ENCODE assay signal across 8 cellular contexts in the genomic region with DNA sequence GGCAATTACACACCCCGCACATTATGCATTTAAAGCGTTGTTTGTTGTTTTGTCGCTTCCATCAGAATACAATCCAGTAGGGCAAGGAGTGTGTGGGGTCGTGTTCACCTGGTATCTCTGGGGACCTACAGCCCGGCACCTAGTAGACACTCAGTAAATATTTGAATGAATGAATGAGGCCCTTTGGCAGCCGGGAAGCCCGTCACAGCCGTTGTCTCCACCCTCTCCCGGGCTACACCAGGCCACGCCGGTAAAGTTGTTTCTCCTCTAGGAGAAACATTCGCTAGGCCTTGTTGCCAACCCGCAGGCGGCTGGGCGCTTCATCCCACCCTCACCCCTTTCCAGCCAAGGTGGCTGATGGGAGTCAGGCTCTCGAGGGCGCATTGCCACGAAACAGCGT. TPM values are rescaled to one million over a fixed set of nuclear protein-coding genes. Genes with fewer than 3 reads are reported as not detected.
DNase-seq lines count a peak whose midpoint lies in the region; ATAC-seq, FAIRE-seq and TF ChIP-seq lines count a peak whose summit lies in the region.

No MANE protein-coding gene starts in this region.

- H3K4me2 ChIP-seq in A549 (peak overlapping the region; percentile 88), smooth muscle cell (peak overlapping the region; percentile 84)

- peak overlapping the region; percentile 94 to 97 for H3K27ac ChIP-seq in A549
- peak overlapping the region; percentile 95 for H3K27ac ChIP-seq in smooth muscle cell (ENCODE audit: low read depth)

- POLR2A ChIA-PET in A549 (lab: Yijun Ruan, JAX): interaction anchor here (0.6 to 1.8 kb wide), 10 partner anchors 10 to 615 kb away, joined by 3 to 5 read pairs (median 4); a partner anchor contains a TSS

- no peaks in the 10 kb centered on the region for H3K9me3 Mint-ChIP-seq in activated naive CD8-positive, alpha-beta T cell (ENCODE audit: low read depth)

- H3K79me2 ChIP-seq in smooth muscle cell (ENCODE audit: low read depth): peaks cover 22% of the 10 kb centered on the region

- H3K36me3 Mint-ChIP-seq in activated naive CD8-positive, alpha-beta T cell: peaks cover 3% of the 10 kb centered on the region

- no peak overlapping the region for H3K4me3 Mint-ChIP-seq in activated naive CD8-positive, alpha-beta T cell

- CTCF ChIA-PET in A549 (lab: Yijun Ruan, JAX): interaction anchor here (0.7 to 7.0 kb wide), 6 partner anchors 11 to 649 kb away, joined by 3 to 135 read pairs (median 6); a partner anchor contains a TSS

- TF ChIP-seq RAD21 in A549 (conservative IDR thresholded peaks at IDR 0.05 in 1 of 2, IDR thresholded peaks at IDR 0.05 in 1 of 2): no peak

- no peaks in the 10 kb centered on the region for H3K27me3 Mint-ChIP-seq in activated naive CD8-positive, alpha-beta T cell

- H3K4me3 ChIP-seq in A549 (peak overlapping the region; percentile 75), iPS-15b (ENCODE audit: low read depth, low read length) (peak overlapping the region; percentile 75), smooth muscle cell (peak overlapping the region; percentile 69)

- 17% methylated on average over 18 of the region's 19 CpGs for WGBS in A549 (ENCODE audit: missing lambda C conversion rate)
- WGBS in smooth muscle cell (ENCODE audit: low lambda C conversion rate): 11% methylated on average over 19 of the region's 19 CpGs

- TF ChIP-seq EP300 in A549 (IDR thresholded peaks at IDR 0.05): no peak

- peaks cover 21% of the 10 kb centered on the region for H3K4me1 ChIP-seq in A549
- H3K4me1 ChIP-seq in iPS-15b (ENCODE audit: control insufficient read depth, insufficient read depth, low read length): peaks cover 10% of the 10 kb centered on the region
- H3K4me1 ChIP-seq in smooth muscle cell (ENCODE audit: low read depth): peaks cover 18% of the 10 kb centered on the region

- H3F3A ChIP-seq in smooth muscle cell (ENCODE audit: low read depth): peaks cover 17% of the 10 kb centered on the region

- peaks cover 15% of the 10 kb centered on the region for H3K27me3 ChIP-seq in iPS-15b (ENCODE audit: control insufficient read depth, insufficient read depth, low read length)
- H3K27me3 ChIP-seq in smooth muscle cell (ENCODE audit: low read depth): no peaks in the 10 kb centered on the region

- peak overlapping the region; percentile 97 for H3K27ac Mint-ChIP-seq in activated naive CD8-positive, alpha-beta T cell

- FAIRE-seq in A549 (lab: Jason Lieb, UNC): no peak

- DNase-seq in A549 (ENCODE audit: low read depth in 1 of 2, low spot score in 1 of 2) (peak; percentile 15 to 59), smooth muscle cell (lab: John Stamatoyannopoulos, UW; ENCODE audit: unreplicated experiment) (no peak), hepatic stellate cell (ENCODE audit: low spot score) (no peak), NCI-H2029 (lab: John Stamatoyannopoulos, UW) (no peak)

- TF ChIP-seq POLR2A in A549 (IDR thresholded peaks at IDR 0.05; ENCODE audit: low read length): no peak

- ATAC-seq in A549: peak; percentile 20 to 28; a peak in 5 of 6 replicates
- ATAC-seq in GM18873 (IDR thresholded peaks at IDR 0.05; ENCODE audit: low FRiP score, unreplicated experiment): peak; percentile 1
- peak; percentile 1 for ATAC-seq in HG03558 (IDR thresholded peaks at IDR 0.05; ENCODE audit: extremely low read depth, unreplicated experiment)

- peaks cover 59% of the 10 kb centered on the region for H3K4me1 Mint-ChIP-seq in activated naive CD8-positive, alpha-beta T cell (ENCODE audit: low read depth)

- peaks cover 19% of the 10 kb centered on the region for H4K20me1 ChIP-seq in smooth muscle cell (ENCODE audit: low read depth)

- no peaks in the 10 kb centered on the region for H3K9me3 ChIP-seq in A549
- H3K9me3 ChIP-seq in iPS-15b (ENCODE audit: control insufficient read depth, insufficient read depth, low read length): no peaks in the 10 kb centered on the region
- no peaks in the 10 kb centered on the region for H3K9me3 ChIP-seq in smooth muscle cell (replicated peaks; ENCODE audit: low read depth)

- H3K9ac ChIP-seq in iPS-15b (ENCODE audit: low read depth, low read length): peak overlapping the region; percentile 58
- peak overlapping the region; percentile 88 for H3K9ac ChIP-seq in smooth muscle cell (ENCODE audit: low read depth)

- H3K36me3 ChIP-seq in iPS-15b (ENCODE audit: control insufficient read depth, insufficient read depth, low read length): no peaks in the 10 kb centered on the region
- H3K36me3 ChIP-seq in smooth muscle cell (ENCODE audit: low read depth): no peaks in the 10 kb centered on the region

- peak overlapping the region; percentile 90 for H2AFZ ChIP-seq in smooth muscle cell (ENCODE audit: low read depth)

- no peak for TF ChIP-seq CTCF in A549 (IDR thresholded peaks at IDR 0.05)
- TF ChIP-seq CTCF in smooth muscle cell (IDR thresholded peaks at IDR 0.05; ENCODE audit: borderline replicate concordance, insufficient read depth, poor library complexity, severe bottlenecking): no peak

TF ChIP-seq in A549, 52 proteins besides CTCF, POLR2A, EP300 and RAD21:
- TF ChIP-seq FOSL2 (IDR thresholded peaks at IDR 0.05): no peak
- TF ChIP-seq FOSL2 (CRISPR knock-in tag; IDR thresholded peaks at IDR 0.05): no peak
- no peak for TF ChIP-seq NPAS2 (CRISPR knock-in tag; IDR thresholded peaks at IDR 0.05; ENCODE audit: borderline replicate concordance)

RNA-seq across cellular contexts. Expression of a gene that starts 0.9 kb away (rescaled TPM):
- polyA plus RNA-seq in A549 (2011; rRNA removed) (6.5 and 7.7 TPM in 2 replicates), A549 (2017; fragmentation: RNase III; extraction: RNeasy Plus Mini Kit Qiagen cat#74134 plus additional on column Dnase treatment) (2.6 to 3.1 TPM (median 2.9 TPM) in 3 replicates), smooth muscle cell (4.9 and 5.8 TPM in 2 replicates)
- polyA plus RNA-seq in A549 (2012; cell fraction: cytosol; rRNA removed): 0.78 and 0.82 TPM in 2 replicates
- 0.61 and 0.92 TPM in 2 replicates for polyA plus RNA-seq in A549 (2012; cell fraction: nucleus; rRNA removed)
- 4.7 and 6.0 TPM in 2 replicates for polyA minus RNA-seq in A549 (2011; rRNA and poly(A)+ RNA removed)
- total RNA-seq in smooth muscle cell: 12.0 and 15.6 TPM in 2 replicates

Comparison
In these comparisons a context has a peak if more than half of its experiments do, and no peak if none do; other contexts are left out.
1. DNase-seq: peak in A549 (2 of 2); none in smooth muscle cell (single experiment), hepatic stellate cell (single experiment) and NCI-H2029 (single experiment).
2. Peak in every context shown above with its lines, with median percentiles within 50 percentile points of each other: ATAC-seq and H3K4me3 ChIP-seq.